20 cellular contexts compared by ENCODE assay signal in the genomic region with DNA sequence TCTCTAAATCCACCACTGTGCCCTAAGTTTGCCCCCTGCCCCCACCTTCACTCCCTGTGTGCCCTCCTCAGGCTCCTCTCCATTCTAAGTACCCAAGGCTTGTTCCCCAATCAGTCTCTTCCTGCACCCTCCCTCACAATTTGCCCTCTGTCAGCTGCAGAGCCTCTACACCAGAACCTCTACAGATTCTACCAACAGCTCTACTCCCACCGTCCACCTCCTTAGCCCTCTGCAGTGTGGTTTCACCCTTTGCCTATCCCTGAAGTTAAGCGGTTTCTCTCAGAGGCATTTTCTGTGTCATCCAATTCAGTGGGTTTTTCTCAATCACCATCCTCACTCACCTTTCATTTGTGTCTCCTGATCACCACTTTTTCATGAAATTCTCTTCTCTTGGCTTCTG.
"Had no signal": no experiment of that assay in that cellular context is flagged by ENCODE, and none has a peak within 500 bp of the region (broad histone marks: within the 10 kb centered on the region; RNA-seq: fewer than 3 reads in every experiment).

No MANE protein-coding gene starts in this region.

- H3K36me3 Mint-ChIP-seq: activated naive CD8-positive, alpha-beta T cell; brain had no signal

- H3K9me3 Mint-ChIP-seq: activated CD4-positive, alpha-beta T cell treated with anti-CD3 and anti-CD28 coated beads, Interleukin-2, amount 10 ng/mL, durations not matched to agents 7 days and 5 days; activated CD8-positive, alpha-beta T cell treated with anti-CD3 and anti-CD28 coated beads for 36 hours; activated T-cell treated with anti-CD3 and anti-CD28 coated beads, Interleukin-2, amount 50 U/mL, for 24 hours; brain; central memory CD8-positive, alpha-beta T cell had no signal

- H3K4me1 Mint-ChIP-seq: brain; central memory CD8-positive, alpha-beta T cell had no signal

- ATAC-seq: activated CD8-positive, alpha-beta T cell treated with anti-CD3 and anti-CD28 coated beads for 36 hours; PC-3; T-helper 17 cell had no signal

- H3K4me3 Mint-ChIP-seq: activated CD4-positive, alpha-beta T cell treated with anti-CD3 and anti-CD28 coated beads, Interleukin-2, amount 10 ng/mL, durations not matched to agents 7 days and 5 days; activated CD8-positive, alpha-beta T cell treated with anti-CD3 and anti-CD28 coated beads for 36 hours; activated naive CD8-positive, alpha-beta T cell; activated T-cell treated with anti-CD3 and anti-CD28 coated beads, Interleukin-2, amount 50 U/mL, for 24 hours; brain; central memory CD8-positive, alpha-beta T cell; T-helper 17 cell had no signal

- H3K27me3 Mint-ChIP-seq: activated CD4-positive, alpha-beta T cell treated with anti-CD3 and anti-CD28 coated beads, Interleukin-2, amount 10 ng/mL, durations not matched to agents 7 days and 5 days; activated CD8-positive, alpha-beta T cell treated with anti-CD3 and anti-CD28 coated beads for 36 hours; activated naive CD8-positive, alpha-beta T cell; activated T-cell treated with anti-CD3 and anti-CD28 coated beads, Interleukin-2, amount 50 U/mL, for 24 hours; brain; central memory CD8-positive, alpha-beta T cell had no signal

- H3K27ac Mint-ChIP-seq: activated CD4-positive, alpha-beta T cell treated with anti-CD3 and anti-CD28 coated beads, Interleukin-2, amount 10 ng/mL, durations not matched to agents 7 days and 5 days; activated CD8-positive, alpha-beta T cell treated with anti-CD3 and anti-CD28 coated beads for 36 hours; activated naive CD8-positive, alpha-beta T cell; activated T-cell treated with anti-CD3 and anti-CD28 coated beads, Interleukin-2, amount 50 U/mL, for 24 hours; brain; T-helper 17 cell had no signal

- H3K36me3 ChIP-seq: WERI-Rb-1 had no signal

- DNase-seq: activated CD4-positive, alpha-beta T cell treated with anti-CD3 and anti-CD28 coated beads, Interleukin-2, amount 10 ng/mL, durations not matched to agents 7 days and 5 days; activated CD8-positive, alpha-beta memory T cell treated with anti-CD3 and anti-CD28 coated beads, Interleukin-2, amount 50 U/mL, for 48 hours; activated CD8-positive, alpha-beta T cell treated with anti-CD3 and anti-CD28 coated beads for 36 hours; activated naive CD4-positive, alpha-beta T cell treated with Interleukin-2 at 50 U/mL for 16 hours; activated T-cell treated with anti-CD3 and anti-CD28 coated beads, Interleukin-2, amount 50 U/mL, for 24 hours; amygdala; Kasumi-1; NCI-H1048; NCI-H146; NCI-H187 treated with DMSO at 0.1 percent for 48 hours; NCI-H2081 treated with DMSO at 0.1 percent for 48 hours; NCI-H446; NCI-H524; PC-3; SHP77; T-helper 17 cell; WERI-Rb-1 had no signal
